Comparison of ENCODE assay signal across 17 cellular contexts in the genomic region with DNA sequence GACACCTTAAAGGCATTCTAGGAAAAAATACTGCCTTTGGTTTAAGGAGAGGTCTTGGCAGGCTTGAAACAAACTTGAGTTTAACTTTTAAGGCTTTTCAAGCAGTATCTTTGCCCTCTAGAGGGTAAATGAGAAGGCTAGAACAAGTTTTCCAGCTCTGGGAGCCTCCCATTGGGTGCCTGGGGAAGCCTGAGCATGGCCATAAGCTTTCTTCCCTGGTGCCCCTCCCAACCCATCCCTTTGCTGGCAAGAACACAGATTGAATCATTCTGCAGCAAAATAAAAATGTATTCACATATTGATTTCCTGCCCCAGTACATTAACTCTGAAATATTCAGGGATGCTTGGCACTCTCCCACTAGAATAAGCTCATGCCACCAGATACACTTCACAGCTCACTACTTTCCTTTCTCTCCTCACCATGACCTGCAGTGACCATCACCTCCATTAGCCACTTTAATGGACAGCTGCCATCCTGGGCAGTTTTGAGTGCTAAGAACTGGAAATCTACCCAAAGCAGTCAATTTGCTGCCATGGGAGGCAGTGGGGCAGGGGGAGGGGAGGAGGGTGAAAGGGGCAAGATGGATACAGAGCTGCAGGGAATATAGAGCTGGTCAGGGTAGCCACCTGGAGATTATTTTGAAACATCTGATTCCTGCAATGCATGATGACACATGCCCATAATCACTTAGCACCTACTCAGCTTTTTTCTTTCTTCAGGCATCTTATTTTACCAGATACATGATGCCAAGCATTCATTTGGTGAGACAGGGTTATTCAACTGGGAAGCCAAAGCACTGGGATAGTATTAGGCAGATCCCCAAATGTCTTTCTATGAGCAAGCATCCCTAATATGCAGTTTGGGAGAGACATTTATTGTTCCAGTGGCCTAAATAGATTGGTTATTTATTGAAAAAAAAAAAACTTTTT.
DNase-seq lines count a peak whose midpoint lies in the region; ATAC-seq and TF ChIP-seq lines count a peak whose summit lies in the region.
"Had no signal": no experiment of that assay in that cellular context is flagged by ENCODE, and none has a peak within 500 bp of the region (broad histone marks: within the 10 kb centered on the region; RNA-seq: fewer than 3 reads in every experiment).

No MANE protein-coding gene starts in this region.

- H3K9me2 ChIP-seq in GM23338 (ENCODE audit: insufficient read depth) (no peaks in the 10 kb centered on the region), PC-3 (replicated peaks; ENCODE audit: low read length) (no peaks in the 10 kb centered on the region)

- POLR2A ChIA-PET in PC-3 (lab: Charles Lee; ENCODE audit: unreplicated experiment): no interaction called here

- ATAC-seq in GM23338 (no peak), SK-N-SH treated with all-trans-retinoic acid at 6 μM for 48 hours (peak; percentile 57), foreskin keratinocyte (no peak), HG02798 (IDR thresholded peaks at IDR 0.05; ENCODE audit: poor library complexity, unreplicated experiment) (no peak), GM18909 (IDR thresholded peaks at IDR 0.05; ENCODE audit: poor library complexity, unreplicated experiment) (no peak), PC-3 (no peak)
- ATAC-seq: activated T-cell treated with anti-CD3 and anti-CD28 coated beads, Interleukin-2, amount 50 U/mL, for 4 hours; right cardiac atrium; Right ventricle myocardium inferior had no signal

- H3K4me3 ChIP-seq in GM23338 (no peak overlapping the region), prostate gland (no peak overlapping the region), PC-3 (ENCODE audit: low read length) (no peak overlapping the region)

- H3K79me2 ChIP-seq in GM23338 (replicated peaks; ENCODE audit: insufficient read depth) (no peaks in the 10 kb centered on the region), PC-3 (ENCODE audit: low read length) (no peaks in the 10 kb centered on the region)

- no peaks in the 10 kb centered on the region for H3K27me3 Mint-ChIP-seq in GM23338 (ENCODE audit: insufficient read depth, low read depth, poor library complexity)
- H3K27me3 Mint-ChIP-seq: type B pancreatic cell had no signal

- H3K9ac ChIP-seq in PC-3 (ENCODE audit: low read length): no peak overlapping the region

- H2AFZ ChIP-seq in GM23338 (no peak overlapping the region), PC-3 (ENCODE audit: low read length) (no peak overlapping the region)

- H3K27me3 ChIP-seq in GM23338 (ENCODE audit: insufficient read depth) (no peaks in the 10 kb centered on the region), foreskin keratinocyte (no peaks in the 10 kb centered on the region), prostate gland (replicated peaks; ENCODE audit: insufficient read depth) (no peaks in the 10 kb centered on the region), PC-3 (ENCODE audit: low read length) (no peaks in the 10 kb centered on the region)

- no peaks in the 10 kb centered on the region; the same call in 2 of the 3 replicates for H3K36me3 Mint-ChIP-seq in GM23338 (ENCODE audit: low read depth)

- H3K4me1 ChIP-seq in GM23338 (ENCODE audit: insufficient read depth) (peaks cover 31% of the 10 kb centered on the region), foreskin keratinocyte (peaks cover 19% of the 10 kb centered on the region), prostate gland (replicated peaks) (peaks cover 12% of the 10 kb centered on the region), PC-3 (ENCODE audit: insufficient read depth, low read length) (no peaks in the 10 kb centered on the region)

- no TSS peak for BruUV-seq in PC-3 (replicated peaks; lab: Mats Ljungman, UMichigan)

- H3F3A ChIP-seq in GM23338 (replicated peaks; ENCODE audit: low read depth): no peaks in the 10 kb centered on the region
- no peaks in the 10 kb centered on the region for H3F3A ChIP-seq in PC-3 (ENCODE audit: low read length, unreplicated experiment)

- H3K27ac Mint-ChIP-seq in GM23338: no peak overlapping the region
- H3K27ac Mint-ChIP-seq: nephron progenitor cell had no signal

- H3K27ac ChIP-seq in GM23338 (ENCODE audit: low read depth) (peak overlapping the region; percentile 63), foreskin keratinocyte (no peak overlapping the region), prostate gland (peak overlapping the region; percentile 0 to 34), PC-3 (ENCODE audit: low read length) (no peak overlapping the region)

- CTCF ChIA-PET in PC-3 (lab: Charles Lee): interaction anchor here (0.6 kb wide), 1 partner anchor 96 kb away, joined by 3 read pairs; no protein-coding TSS in a partner anchor

- TF ChIP-seq CTCF in GM23338 (conservative IDR thresholded peaks at IDR 0.05; ENCODE audit: low read depth in 2 of 2): 0 out of 4 replicates have a peak, but pooled peaks of 1 of the 2 experiments have one; percentile 0
- peak; percentile 6 for TF ChIP-seq CTCF in foreskin keratinocyte (conservative IDR thresholded peaks at IDR 0.05)
- no peak for TF ChIP-seq CTCF in prostate gland (IDR thresholded peaks at IDR 0.05)
- TF ChIP-seq CTCF in PC-3 (conservative IDR thresholded peaks at IDR 0.05; ENCODE audit: low read depth, low read length): no peak

- H3K36me3 ChIP-seq in GM23338 (ENCODE audit: insufficient read depth) (no peaks in the 10 kb centered on the region), prostate gland (no peaks in the 10 kb centered on the region), PC-3 (ENCODE audit: low read depth, low read length) (no peaks in the 10 kb centered on the region)

- no peak for TF ChIP-seq POLR2A in prostate gland (IDR thresholded peaks at IDR 0.05)

- no peaks in the 10 kb centered on the region for H3K9me3 ChIP-seq in prostate gland
- no peaks in the 10 kb centered on the region for H3K9me3 ChIP-seq in PC-3 (ENCODE audit: low read length)

- no peaks in the 10 kb centered on the region for H3K9me3 Mint-ChIP-seq in GM23338
- H3K9me3 Mint-ChIP-seq: activated T-cell treated with anti-CD3 and anti-CD28 coated beads, Interleukin-2, amount 50 U/mL, for 4 hours; nephron progenitor cell; type B pancreatic cell had no signal

- H3K4me2 ChIP-seq in GM23338 (no peak overlapping the region), PC-3 (ENCODE audit: low read length) (no peak overlapping the region)

- intact Hi-C loops in prostate gland (cut with DNase I): no loop called here
- intact Hi-C loops in PC-3 (cut with micrococcal nuclease): no loop called here

- DNase-seq in GM23338 (ENCODE audit: low spot score): no peak
- DNase-seq in foreskin keratinocyte: no peak
- no peak for DNase-seq in prostate gland (ENCODE audit: low spot score)
- DNase-seq in NOMO-1 (lab: John Stamatoyannopoulos, UW; ENCODE audit: unreplicated experiment in 2 of 2): no peak
- DNase-seq in PC-3: no peak
- DNase-seq: activated T-cell treated with anti-CD3 and anti-CD28 coated beads, Interleukin-2, amount 50 U/mL, for 4 hours; cerebellar nuclear complex; COR-L47; NCI-H2029; nephron progenitor cell; right cardiac atrium; stimulated activated CD4-positive, alpha-beta T cell treated with anti-CD3 and anti-CD28 coated beads, Interleukin-2, amount 100 ng/mL, for 24 hours had no signal

- no peaks in the 10 kb centered on the region for H4K20me1 ChIP-seq in GM23338 (replicated peaks; ENCODE audit: insufficient read depth)
- H4K20me1 ChIP-seq in PC-3 (ENCODE audit: low read length): no peaks in the 10 kb centered on the region

- no peak overlapping the region for H3K4me3 Mint-ChIP-seq in GM23338
- H3K4me3 Mint-ChIP-seq: activated T-cell treated with anti-CD3 and anti-CD28 coated beads, Interleukin-2, amount 50 U/mL, for 4 hours; nephron progenitor cell; type B pancreatic cell had no signal

- peaks cover 50% of the 10 kb centered on the region for H3K4me1 Mint-ChIP-seq in GM23338

TF ChIP-seq in GM23338, 12 proteins besides CTCF, POLR2A, EP300 and RAD21 (continues in another document):
- TF ChIP-seq, protein P1, sequence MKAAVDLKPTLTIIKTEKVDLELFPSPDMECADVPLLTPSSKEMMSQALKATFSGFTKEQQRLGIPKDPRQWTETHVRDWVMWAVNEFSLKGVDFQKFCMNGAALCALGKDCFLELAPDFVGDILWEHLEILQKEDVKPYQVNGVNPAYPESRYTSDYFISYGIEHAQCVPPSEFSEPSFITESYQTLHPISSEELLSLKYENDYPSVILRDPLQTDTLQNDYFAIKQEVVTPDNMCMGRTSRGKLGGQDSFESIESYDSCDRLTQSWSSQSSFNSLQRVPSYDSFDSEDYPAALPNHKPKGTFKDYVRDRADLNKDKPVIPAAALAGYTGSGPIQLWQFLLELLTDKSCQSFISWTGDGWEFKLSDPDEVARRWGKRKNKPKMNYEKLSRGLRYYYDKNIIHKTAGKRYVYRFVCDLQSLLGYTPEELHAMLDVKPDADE (IDR thresholded peaks at IDR 0.05): no peak
- TF ChIP-seq EZH2phosphoT487 (IDR thresholded peaks at IDR 0.05; ENCODE audit: unreplicated experiment): no peak
- TF ChIP-seq NANOG (IDR thresholded peaks at IDR 0.05; ENCODE audit: borderline replicate concordance): no peak
- no peak for TF ChIP-seq STAT1 (IDR thresholded peaks at IDR 0.05; ENCODE audit: unreplicated experiment)
- TF ChIP-seq EZH2 (IDR thresholded peaks at IDR 0.05; ENCODE audit: low read depth, unreplicated experiment): no peak
- no peak for TF ChIP-seq POLR2AphosphoS5 (IDR thresholded peaks at IDR 0.05; ENCODE audit: low read depth)
- no peak for TF ChIP-seq ZNF114 (CRISPR knock-in tag; IDR thresholded peaks at IDR 0.05)
- TF ChIP-seq ZNF331 (CRISPR knock-in tag; IDR thresholded peaks at IDR 0.05; ENCODE audit: low read depth): no peak

TF ChIP-seq in SK-N-SH treated with all-trans-retinoic acid at 6 μM for 48 hours, 23 proteins besides CTCF, POLR2A, EP300 and RAD21:
- TF ChIP-seq ZNF8 (CRISPR knock-in tag; IDR thresholded peaks at IDR 0.05) (no peak), ISL1 (CRISPR knock-in tag; IDR thresholded peaks at IDR 0.05) (0 out of 2 replicates have a peak, but pooled peaks have one; percentile 19), ZFP30 (CRISPR knock-in tag; IDR thresholded peaks at IDR 0.05) (no peak), OSR1 (CRISPR knock-in tag; IDR thresholded peaks at IDR 0.05) (0 out of 2 replicates have a peak, but pooled peaks have one; percentile 22)
- TF ChIP-seq, protein P2, sequence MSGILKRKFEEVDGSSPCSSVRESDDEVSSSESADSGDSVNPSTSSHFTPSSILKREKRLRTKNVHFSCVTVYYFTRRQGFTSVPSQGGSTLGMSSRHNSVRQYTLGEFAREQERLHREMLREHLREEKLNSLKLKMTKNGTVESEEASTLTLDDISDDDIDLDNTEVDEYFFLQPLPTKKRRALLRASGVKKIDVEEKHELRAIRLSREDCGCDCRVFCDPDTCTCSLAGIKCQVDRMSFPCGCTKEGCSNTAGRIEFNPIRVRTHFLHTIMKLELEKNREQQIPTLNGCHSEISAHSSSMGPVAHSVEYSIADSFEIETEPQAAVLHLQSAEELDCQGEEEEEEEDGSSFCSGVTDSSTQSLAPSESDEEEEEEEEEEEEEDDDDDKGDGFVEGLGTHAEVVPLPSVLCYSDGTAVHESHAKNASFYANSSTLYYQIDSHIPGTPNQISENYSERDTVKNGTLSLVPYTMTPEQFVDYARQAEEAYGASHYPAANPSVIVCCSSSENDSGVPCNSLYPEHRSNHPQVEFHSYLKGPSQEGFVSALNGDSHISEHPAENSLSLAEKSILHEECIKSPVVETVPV (CRISPR knock-in tag; IDR thresholded peaks at IDR 0.05): no peak

Comparison
In these comparisons a context has a peak if more than half of its experiments do, and no peak if none do; other contexts are left out.
1. H3K27ac ChIP-seq: peak in GM23338 (single experiment) and prostate gland (2 of 2); none in foreskin keratinocyte (single experiment) and PC-3 (single experiment).